In the genomic region with DNA sequence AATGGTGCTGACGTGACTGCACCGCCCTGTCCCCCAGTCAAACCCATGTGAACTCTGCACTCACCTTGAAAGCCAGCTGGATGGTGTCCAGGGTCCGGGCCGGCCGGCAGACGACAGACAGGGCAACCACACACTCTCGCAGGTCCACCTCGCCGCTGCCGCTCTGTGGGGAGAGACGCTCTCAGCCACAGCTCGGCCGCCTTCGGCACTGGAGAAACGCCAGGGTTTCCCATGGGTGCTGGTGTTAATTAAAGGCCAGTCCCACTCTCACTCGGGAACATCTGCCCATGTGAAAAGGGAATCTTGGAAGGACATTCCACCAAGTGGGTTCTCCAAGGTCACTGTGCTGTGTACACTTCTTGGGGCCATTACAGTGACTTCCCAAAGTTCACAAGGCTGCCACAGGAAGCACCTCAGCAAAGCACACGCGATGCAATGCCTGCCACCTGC, we compare ENCODE assay signal across 26 cellular contexts. TPM values are rescaled to one million over a fixed set of nuclear protein-coding genes. Genes with fewer than 3 reads are reported as not detected.
DNase-seq lines count a peak whose midpoint lies in the region; ATAC-seq and TF ChIP-seq lines count a peak whose summit lies in the region.
"Had no signal": no experiment of that assay in that cellular context is flagged by ENCODE, and none has a peak within 500 bp of the region (broad histone marks: within the 10 kb centered on the region; RNA-seq: fewer than 3 reads in every experiment).

No MANE protein-coding gene starts in this region.

- peaks cover 7 to 26% (median 8%) of the 10 kb centered on the region in 3 donors for H3K36me3 Mint-ChIP-seq in immature natural killer cell

- ATAC-seq in GM19467 (IDR thresholded peaks at IDR 0.05; ENCODE audit: unreplicated experiment), result no peak
- ATAC-seq: HCT116 had no signal

- H3K27me3 ChIP-seq in ACC112 (ENCODE audit: insufficient read depth, low read length) (no peaks in the 10 kb centered on the region), H7 (ENCODE audit: control insufficient read depth, insufficient read depth, low read length) (no peaks in the 10 kb centered on the region), neutrophil (no peaks in the 10 kb centered on the region)
- H3K27me3 ChIP-seq: ascending aorta, foreskin keratinocyte, hepatocyte had no signal

- in situ Hi-C loops in ACHN (cut with HindIII; ENCODE audit: low pct_ligation_motif_present, low pct_unique_long_range_greater_than_20kb, low sequenced_read_pairs), result loop anchor here (25.0 kb wide), 1 partner anchor 258 kb away; a partner anchor contains a TSS

- H3K27ac ChIP-seq in ACC112 (ENCODE audit: low read depth, low read length), result peak overlapping the region; percentile 78; the same call in 1 of the 2 replicates
- peak overlapping the region; percentile 38 for H3K27ac ChIP-seq in neutrophil
- H3K27ac ChIP-seq: ascending aorta, foreskin keratinocyte, hepatocyte, KMS-11 had no signal

- peak overlapping the region in 5 of 6 donors; percentile 12 to 74 (median 62) for H3K27ac Mint-ChIP-seq in immature natural killer cell
- H3K27ac Mint-ChIP-seq: activated T-cell treated with anti-CD3 and anti-CD28 coated beads, Interleukin-2, amount 50 U/mL, for 72 hours had no signal

- DNase-seq in H7 (peak; percentile 30), immature natural killer cell (no peak), ACHN (no peak), middle frontal gyrus (ENCODE audit: extremely low spot score, low spot score) (no peak), AG08395 (ENCODE audit: low spot score) (no peak)
- DNase-seq: activated CD4-positive, alpha-beta T cell treated with anti-CD3 and anti-CD28 coated beads for 1 hour; activated T-cell treated with anti-CD3 and anti-CD28 coated beads, Interleukin-2, amount 50 U/mL, for 72 hours; CD4-positive, alpha-beta memory T cell; foreskin keratinocyte; MV-4-11; NCI-H2029; NCI-H2227 treated with DMSO at 0.1 percent for 48 hours; NCI-H774; occipital lobe; OCI-M1; stimulated activated CD4-positive, alpha-beta T cell treated with anti-CD3 and anti-CD28 coated beads, Interleukin-15, amount 100 ng/mL, for 24 hours; stimulated activated CD8-positive, alpha-beta memory T cell treated with anti-CD3 and anti-CD28 coated beads, Interleukin-4, amount 100 ng/mL, for 48 hours had no signal

- no peak overlapping the region for H2AFZ ChIP-seq in ACC112 (ENCODE audit: low read length, unreplicated experiment)
- H2AFZ ChIP-seq: hepatocyte had no signal

- no peaks in the 10 kb centered on the region for H3K79me2 ChIP-seq in ACC112 (ENCODE audit: control insufficient read depth, insufficient read depth, low read length, unreplicated experiment)
- H3K79me2 ChIP-seq: hepatocyte had no signal

- no peak for TF ChIP-seq CTCF in neutrophil (IDR thresholded peaks at IDR 0.05)

- H3K9me3 ChIP-seq in neutrophil, result no peaks in the 10 kb centered on the region
- H3K9me3 ChIP-seq: ascending aorta had no signal

- H3K9me3 Mint-ChIP-seq in immature natural killer cell, result no peaks in the 10 kb centered on the region
- H3K9me3 Mint-ChIP-seq: activated T-cell treated with anti-CD3 and anti-CD28 coated beads, Interleukin-2, amount 50 U/mL, for 72 hours; CD4-positive, alpha-beta memory T cell had no signal

- peaks cover 5% of the 10 kb centered on the region for H3K4me1 ChIP-seq in ACC112 (ENCODE audit: control insufficient read depth, insufficient read depth, low read length, unreplicated experiment)
- peaks cover 17 to 21% of the 10 kb centered on the region in 2 experiments for H3K4me1 ChIP-seq in neutrophil (ENCODE audit: control insufficient read depth in 1 of 2, insufficient read depth in 1 of 2, low read depth in 1 of 2, low read length in 1 of 2)
- H3K4me1 ChIP-seq: ascending aorta, foreskin keratinocyte had no signal

- H3K4me3 ChIP-seq in ACC112 (ENCODE audit: low read depth, low read length) (no peak overlapping the region), H7 (ENCODE audit: insufficient read depth, low read depth, low read length) (no peak overlapping the region), neutrophil (ENCODE audit: low read depth in 1 of 2, low read length in 1 of 2) (no peak overlapping the region)
- H3K4me3 ChIP-seq: ascending aorta, hepatocyte, lung had no signal

- peaks cover 34 to 50% (median 48%) of the 10 kb centered on the region in 3 donors for H3K27me3 Mint-ChIP-seq in immature natural killer cell (ENCODE audit: low read depth in 3 of 3)
- H3K27me3 Mint-ChIP-seq: CD4-positive, alpha-beta memory T cell had no signal

- H3K36me3 ChIP-seq in ACC112 (ENCODE audit: insufficient read depth, low read length) (peaks cover 14% of the 10 kb centered on the region; the same call in 1 of the 2 replicates), H7 (replicated peaks; ENCODE audit: control insufficient read depth, insufficient read depth, low read length) (peaks cover 26% of the 10 kb centered on the region), neutrophil (peaks cover 100% of the 10 kb centered on the region)

- H3K4me3 Mint-ChIP-seq in immature natural killer cell, result no peak overlapping the region
- H3K4me3 Mint-ChIP-seq: activated T-cell treated with anti-CD3 and anti-CD28 coated beads, Interleukin-2, amount 50 U/mL, for 72 hours; CD4-positive, alpha-beta memory T cell had no signal

- peaks cover 8% of the 10 kb centered on the region in 2 donors for H3K4me1 Mint-ChIP-seq in immature natural killer cell

RNA-seq across cellular contexts. Expression of a gene that starts 25.5 kb away (rescaled TPM):
- total RNA-seq in H7 (2014; rRNA removed; shearing (Covaris generic)), result 0.07 TPM in 2 replicates
- not detected for polyA plus RNA-seq in immature natural killer cell
- total RNA-seq: activated T-cell treated with anti-CD3 and anti-CD28 coated beads, Interleukin-2, amount 50 U/mL, for 72 hours; ascending aorta; CD4-positive, alpha-beta memory T cell; foreskin keratinocyte; hepatocyte; occipital lobe; temporal lobe had no signal
- polyA plus RNA-seq: CD4-positive, alpha-beta memory T cell; foreskin keratinocyte; hepatocyte had no signal

RNA-seq across cellular contexts. Expression of a gene that starts 53.0 kb away (rescaled TPM):
- 70.2 and 77.5 TPM in 2 replicates for total RNA-seq in H7 (2014; rRNA removed; shearing (Covaris generic))
- polyA plus RNA-seq in immature natural killer cell, result 100 to 1,000 TPM; 107 to 255 (median 144) TPM
